In genomic region chr17:5929721-5930120, GRCh38 we compare ENCODE assay signal across 37 cellular contexts.
"Had no signal": no experiment of that assay in that cellular context is flagged by ENCODE, and none has a peak within 500 bp of the region (broad histone marks: within the 10 kb centered on the region; RNA-seq: fewer than 3 reads in every experiment).

No MANE protein-coding gene starts in this region.

- H3K4me3 ChIP-seq: adrenal gland, ascending aorta, body of pancreas, breast epithelium, cardiac muscle cell had no signal

- H3K36me3 Mint-ChIP-seq: activated naive CD4-positive, alpha-beta T cell treated with anti-CD3 and anti-CD28 coated beads, Interleukin-2, amount 10 ng/mL, durations not matched to agents 7 days and 5 days; activated naive CD8-positive, alpha-beta T cell; activated naive CD8-positive, alpha-beta T cell treated with anti-CD3 and anti-CD28 coated beads for 36 hours; activated naive CD8-positive, alpha-beta T cell treated with anti-CD3 and anti-CD28 coated beads, Interleukin-2, amount 10 ng/mL, durations not matched to agents 7 days and 5 days; brain had no signal

- H3K4me1 Mint-ChIP-seq: activated naive CD4-positive, alpha-beta T cell treated with anti-CD3 and anti-CD28 coated beads, Interleukin-2, amount 10 ng/mL, durations not matched to agents 7 days and 5 days; activated naive CD8-positive, alpha-beta T cell treated with anti-CD3 and anti-CD28 coated beads for 36 hours; activated naive CD8-positive, alpha-beta T cell treated with anti-CD3 and anti-CD28 coated beads, Interleukin-2, amount 10 ng/mL, durations not matched to agents 7 days and 5 days; activated naive CD8-positive, alpha-beta T cell treated with anti-CD3 and anti-CD28 coated beads, Interleukin-2, amount 50 U/mL, for 24 hours; activated T-helper 17 cell treated with anti-CD3 and anti-CD28 coated beads, Interleukin-2, amount 50 U/mL, for 72 hours; central memory CD8-positive, alpha-beta T cell had no signal

- H3K27me3 Mint-ChIP-seq: activated naive CD4-positive, alpha-beta T cell treated with anti-CD3 and anti-CD28 coated beads, Interleukin-2, amount 10 ng/mL, durations not matched to agents 7 days and 5 days; activated naive CD8-positive, alpha-beta T cell treated with anti-CD3 and anti-CD28 coated beads, Interleukin-2, amount 10 ng/mL, durations not matched to agents 7 days and 5 days had no signal

- ATAC-seq: activated naive CD4-positive, alpha-beta T cell treated with anti-CD3 and anti-CD28 coated beads, Interleukin-2, amount 50 U/mL, for 72 hours; activated naive CD8-positive, alpha-beta T cell treated with anti-CD3 and anti-CD28 coated beads, Interleukin-2, amount 50 U/mL, for 24 hours; activated T-cell treated with anti-CD3 and anti-CD28 coated beads, Interleukin-2, amount 50 U/mL, for 4 hours; activated T-cell treated with anti-CD3 and anti-CD28 coated beads, Interleukin-2, amount 50 U/mL, for 72 hours; activated T-helper 17 cell treated with anti-CD3 and anti-CD28 coated beads, Interleukin-2, amount 50 U/mL, for 72 hours; body of pancreas had no signal

- H3K27me3 ChIP-seq: adrenal gland, ascending aorta, body of pancreas, brain microvascular endothelial cell, cardiac muscle cell had no signal

- H3K9me3 ChIP-seq: adrenal gland, ascending aorta, body of pancreas had no signal

- H3K27ac ChIP-seq: adrenal gland, ascending aorta, body of pancreas, brain microvascular endothelial cell, breast epithelium, cardiac muscle cell had no signal

- H3K4me1 ChIP-seq: adrenal gland, ascending aorta, body of pancreas, breast epithelium had no signal

- H3K4me3 Mint-ChIP-seq: activated naive CD4-positive, alpha-beta T cell treated with anti-CD3 and anti-CD28 coated beads for 36 hours; activated naive CD4-positive, alpha-beta T cell treated with anti-CD3 and anti-CD28 coated beads, Interleukin-2, amount 10 ng/mL, durations not matched to agents 7 days and 5 days; activated naive CD8-positive, alpha-beta T cell; activated naive CD8-positive, alpha-beta T cell treated with anti-CD3 and anti-CD28 coated beads for 36 hours; activated naive CD8-positive, alpha-beta T cell treated with anti-CD3 and anti-CD28 coated beads, Interleukin-2, amount 10 ng/mL, durations not matched to agents 7 days and 5 days; activated naive CD8-positive, alpha-beta T cell treated with anti-CD3 and anti-CD28 coated beads, Interleukin-2, amount 50 U/mL, for 24 hours; activated T-cell treated with anti-CD3 and anti-CD28 coated beads, Interleukin-2, amount 50 U/mL, for 24 hours; activated T-cell treated with anti-CD3 and anti-CD28 coated beads, Interleukin-2, amount 50 U/mL, for 4 hours; activated T-cell treated with anti-CD3 and anti-CD28 coated beads, Interleukin-2, amount 50 U/mL, for 72 hours; activated T-helper 1 cell treated with anti-CD3 and anti-CD28 coated beads, Interleukin-12 subunit alpha, Interleukin-12 subunit beta, Interleukin-2, Interleukin-4 antibody, amounts not matched to agents 30 ng/mL and 10 ng/mL and 1 ng/mL, durations not matched to agents 14 hours and 24 hours and 36 hours; activated T-helper 17 cell treated with anti-CD3 and anti-CD28 coated beads, Interleukin-2, amount 50 U/mL, for 72 hours; brain; central memory CD8-positive, alpha-beta T cell had no signal

- H3K9me3 Mint-ChIP-seq: activated naive CD4-positive, alpha-beta T cell treated with anti-CD3 and anti-CD28 coated beads, Interleukin-2, amount 10 ng/mL, durations not matched to agents 7 days and 5 days; activated naive CD8-positive, alpha-beta T cell treated with anti-CD3 and anti-CD28 coated beads, Interleukin-2, amount 50 U/mL, for 24 hours; activated T-cell treated with anti-CD3 and anti-CD28 coated beads, Interleukin-2, amount 50 U/mL, for 4 hours; activated T-helper 17 cell treated with anti-CD3 and anti-CD28 coated beads, Interleukin-2, amount 50 U/mL, for 72 hours; central memory CD8-positive, alpha-beta T cell had no signal

- H3K36me3 ChIP-seq: adrenal gland, ascending aorta, brain microvascular endothelial cell, breast epithelium, cardiac muscle cell had no signal

- DNase-seq: activated effector memory CD4-positive, alpha-beta T cell treated with anti-CD3 and anti-CD28 coated beads, Interleukin-2, amount 50 U/mL, for 16 hours; activated effector memory CD4-positive, alpha-beta T cell treated with Interleukin-2 at 50 U/mL for 16 hours; activated gamma-delta T cell; activated gamma-delta T cell treated with Interleukin-2 at 50 U/mL for 16 hours; activated naive CD4-positive, alpha-beta T cell; activated naive CD4-positive, alpha-beta T cell treated with anti-CD3 and anti-CD28 coated beads for 36 hours; activated naive CD4-positive, alpha-beta T cell treated with anti-CD3 and anti-CD28 coated beads, Interleukin-2, amount 10 ng/mL, durations not matched to agents 7 days and 5 days; activated naive CD4-positive, alpha-beta T cell treated with Interleukin-2 at 50 U/mL for 16 hours; activated naive CD8-positive, alpha-beta T cell treated with anti-CD3 and anti-CD28 coated beads for 36 hours; activated naive CD8-positive, alpha-beta T cell treated with anti-CD3 and anti-CD28 coated beads, Interleukin-2, amount 10 ng/mL, durations not matched to agents 7 days and 5 days; activated naive CD8-positive, alpha-beta T cell treated with anti-CD3 and anti-CD28 coated beads, Interleukin-2, amount 50 U/mL, for 24 hours; activated T-cell treated with anti-CD3 and anti-CD28 coated beads for 4 hours; activated T-cell treated with anti-CD3 and anti-CD28 coated beads, Interleukin-2, amount 50 U/mL, for 1 hour; activated T-cell treated with anti-CD3 and anti-CD28 coated beads, Interleukin-2, amount 50 U/mL, for 24 hours; activated T-cell treated with anti-CD3 and anti-CD28 coated beads, Interleukin-2, amount 50 U/mL, for 4 hours; activated T-cell treated with anti-CD3 and anti-CD28 coated beads, Interleukin-2, amount 50 U/mL, for 48 hours; activated T-cell treated with anti-CD3 and anti-CD28 coated beads, Interleukin-2, amount 50 U/mL, for 72 hours; adrenal gland; amniotic stem cell; amygdala; anterior cingulate cortex; aorta; body of pancreas; brain microvascular endothelial cell; caudate nucleus; central memory CD4-positive, alpha-beta T cell; cerebellar nuclear complex had no signal

- H3K27ac Mint-ChIP-seq: activated naive CD4-positive, alpha-beta T cell treated with anti-CD3 and anti-CD28 coated beads for 36 hours; activated naive CD4-positive, alpha-beta T cell treated with anti-CD3 and anti-CD28 coated beads, Interleukin-2, amount 10 ng/mL, durations not matched to agents 7 days and 5 days; activated naive CD8-positive, alpha-beta T cell; activated naive CD8-positive, alpha-beta T cell treated with anti-CD3 and anti-CD28 coated beads for 36 hours; activated naive CD8-positive, alpha-beta T cell treated with anti-CD3 and anti-CD28 coated beads, Interleukin-2, amount 10 ng/mL, durations not matched to agents 7 days and 5 days; activated naive CD8-positive, alpha-beta T cell treated with anti-CD3 and anti-CD28 coated beads, Interleukin-2, amount 50 U/mL, for 24 hours; activated T-cell treated with anti-CD3 and anti-CD28 coated beads, Interleukin-2, amount 50 U/mL, for 24 hours; activated T-cell treated with anti-CD3 and anti-CD28 coated beads, Interleukin-2, amount 50 U/mL, for 72 hours; activated T-helper 1 cell treated with anti-CD3 and anti-CD28 coated beads, Interleukin-12 subunit alpha, Interleukin-12 subunit beta, Interleukin-2, Interleukin-4 antibody, amounts not matched to agents 30 ng/mL and 10 ng/mL and 1 ng/mL, durations not matched to agents 14 hours and 24 hours and 36 hours; activated T-helper 17 cell treated with anti-CD3 and anti-CD28 coated beads, Interleukin-2, amount 50 U/mL, for 72 hours; activated T-helper 2 cell treated with anti-CD3 and anti-CD28 coated beads, Interferon-gamma antibody, Interleukin-2, Interleukin-4, amounts not matched to agents 10 μg/mL and 5 μg/mL and 100 μg/mL, durations not matched to agents 14 hours and 24 hours and 36 hours; brain had no signal
